1 cellular context compared by ENCODE assay signal in the genomic region with DNA sequence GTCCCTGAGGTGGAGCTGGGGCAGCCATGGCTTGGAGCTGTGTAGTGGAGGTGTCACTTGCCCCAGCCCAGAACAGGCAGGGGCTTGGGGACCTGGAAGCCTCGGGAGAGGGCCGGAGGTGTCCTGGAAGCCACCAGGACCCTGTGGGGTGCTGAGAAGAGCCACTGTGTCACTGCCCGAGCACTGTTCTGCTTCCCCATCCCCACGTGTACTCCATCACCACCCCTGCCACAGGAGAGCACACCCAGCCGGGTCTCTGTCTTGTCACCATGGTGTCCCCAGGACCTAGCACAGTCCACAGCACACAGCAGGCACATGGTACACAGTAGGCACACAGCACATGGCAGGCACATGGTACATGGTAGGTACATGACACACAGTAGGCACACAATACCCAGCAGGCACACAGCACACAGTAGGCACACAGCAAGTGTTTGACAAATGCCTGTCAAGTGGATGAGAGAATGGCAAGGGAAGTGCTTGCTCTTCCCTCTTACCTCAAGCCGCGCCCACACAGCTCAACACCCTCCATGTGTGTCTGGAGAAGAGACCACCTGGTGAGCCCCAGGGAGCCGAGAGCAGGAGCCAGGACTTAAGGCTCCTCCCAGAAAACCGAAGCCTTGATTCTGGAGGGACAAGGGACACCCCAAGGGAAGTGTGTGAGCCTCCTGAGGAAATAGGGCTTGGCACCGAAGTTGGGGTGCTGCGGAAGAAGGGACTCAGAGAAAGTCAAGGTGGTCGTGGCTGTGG.
TF ChIP-seq lines count a peak whose summit lies in the region.

No MANE protein-coding gene starts in this region.

TF ChIP-seq in WTC11, 78 proteins besides CTCF, POLR2A, EP300 and RAD21 (continued from another document):
- TF ChIP-seq, protein P1, sequence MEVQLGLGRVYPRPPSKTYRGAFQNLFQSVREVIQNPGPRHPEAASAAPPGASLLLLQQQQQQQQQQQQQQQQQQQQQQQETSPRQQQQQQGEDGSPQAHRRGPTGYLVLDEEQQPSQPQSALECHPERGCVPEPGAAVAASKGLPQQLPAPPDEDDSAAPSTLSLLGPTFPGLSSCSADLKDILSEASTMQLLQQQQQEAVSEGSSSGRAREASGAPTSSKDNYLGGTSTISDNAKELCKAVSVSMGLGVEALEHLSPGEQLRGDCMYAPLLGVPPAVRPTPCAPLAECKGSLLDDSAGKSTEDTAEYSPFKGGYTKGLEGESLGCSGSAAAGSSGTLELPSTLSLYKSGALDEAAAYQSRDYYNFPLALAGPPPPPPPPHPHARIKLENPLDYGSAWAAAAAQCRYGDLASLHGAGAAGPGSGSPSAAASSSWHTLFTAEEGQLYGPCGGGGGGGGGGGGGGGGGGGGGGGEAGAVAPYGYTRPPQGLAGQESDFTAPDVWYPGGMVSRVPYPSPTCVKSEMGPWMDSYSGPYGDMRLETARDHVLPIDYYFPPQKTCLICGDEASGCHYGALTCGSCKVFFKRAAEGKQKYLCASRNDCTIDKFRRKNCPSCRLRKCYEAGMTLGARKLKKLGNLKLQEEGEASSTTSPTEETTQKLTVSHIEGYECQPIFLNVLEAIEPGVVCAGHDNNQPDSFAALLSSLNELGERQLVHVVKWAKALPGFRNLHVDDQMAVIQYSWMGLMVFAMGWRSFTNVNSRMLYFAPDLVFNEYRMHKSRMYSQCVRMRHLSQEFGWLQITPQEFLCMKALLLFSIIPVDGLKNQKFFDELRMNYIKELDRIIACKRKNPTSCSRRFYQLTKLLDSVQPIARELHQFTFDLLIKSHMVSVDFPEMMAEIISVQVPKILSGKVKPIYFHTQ (CRISPR knock-in tag; IDR thresholded peaks at IDR 0.05): no peak
- TF ChIP-seq, protein P2, sequence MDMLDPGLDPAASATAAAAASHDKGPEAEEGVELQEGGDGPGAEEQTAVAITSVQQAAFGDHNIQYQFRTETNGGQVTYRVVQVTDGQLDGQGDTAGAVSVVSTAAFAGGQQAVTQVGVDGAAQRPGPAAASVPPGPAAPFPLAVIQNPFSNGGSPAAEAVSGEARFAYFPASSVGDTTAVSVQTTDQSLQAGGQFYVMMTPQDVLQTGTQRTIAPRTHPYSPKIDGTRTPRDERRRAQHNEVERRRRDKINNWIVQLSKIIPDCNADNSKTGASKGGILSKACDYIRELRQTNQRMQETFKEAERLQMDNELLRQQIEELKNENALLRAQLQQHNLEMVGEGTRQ (CRISPR knock-in tag; IDR thresholded peaks at IDR 0.05): no peak
- TF ChIP-seq, protein P3, sequence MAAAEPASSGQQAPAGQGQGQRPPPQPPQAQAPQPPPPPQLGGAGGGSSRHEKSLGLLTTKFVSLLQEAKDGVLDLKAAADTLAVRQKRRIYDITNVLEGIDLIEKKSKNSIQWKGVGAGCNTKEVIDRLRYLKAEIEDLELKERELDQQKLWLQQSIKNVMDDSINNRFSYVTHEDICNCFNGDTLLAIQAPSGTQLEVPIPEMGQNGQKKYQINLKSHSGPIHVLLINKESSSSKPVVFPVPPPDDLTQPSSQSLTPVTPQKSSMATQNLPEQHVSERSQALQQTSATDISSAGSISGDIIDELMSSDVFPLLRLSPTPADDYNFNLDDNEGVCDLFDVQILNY (CRISPR knock-in tag; IDR thresholded peaks at IDR 0.05): no peak
